Comparison of ENCODE assay signal across 1 cellular context in the genomic region with DNA sequence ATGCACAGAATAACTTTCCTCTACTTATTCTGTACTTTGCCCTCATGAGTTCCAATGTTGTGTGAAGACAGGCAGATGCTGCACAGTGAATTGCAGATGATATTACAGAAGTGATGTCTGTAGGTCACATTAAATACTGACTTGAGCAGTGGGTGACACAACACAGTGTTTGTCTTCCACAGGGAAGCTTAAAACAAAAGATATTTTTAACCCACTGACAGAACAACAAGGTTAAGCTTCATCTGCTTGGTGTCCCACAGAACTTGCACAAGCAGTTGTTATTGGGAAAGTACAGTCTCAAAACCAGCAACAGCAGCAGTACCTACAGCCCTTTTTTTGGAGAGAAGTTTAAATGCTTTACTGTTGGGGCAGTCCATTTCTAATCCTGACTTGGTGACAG.
TF ChIP-seq lines count a peak whose summit lies in the region.

No MANE protein-coding gene starts in this region.

TF ChIP-seq in HepG2, 621 proteins besides CTCF, POLR2A, EP300 and RAD21 (continued from another document):
- TF ChIP-seq TFE3 (CRISPR knock-in tag; IDR thresholded peaks at IDR 0.05) (no peak), RBM22 (optimal IDR thresholded peaks at IDR 0.05; ENCODE audit: low read length) (peak; percentile 34)
